28 cellular contexts compared by ENCODE assay signal in the genomic region with DNA sequence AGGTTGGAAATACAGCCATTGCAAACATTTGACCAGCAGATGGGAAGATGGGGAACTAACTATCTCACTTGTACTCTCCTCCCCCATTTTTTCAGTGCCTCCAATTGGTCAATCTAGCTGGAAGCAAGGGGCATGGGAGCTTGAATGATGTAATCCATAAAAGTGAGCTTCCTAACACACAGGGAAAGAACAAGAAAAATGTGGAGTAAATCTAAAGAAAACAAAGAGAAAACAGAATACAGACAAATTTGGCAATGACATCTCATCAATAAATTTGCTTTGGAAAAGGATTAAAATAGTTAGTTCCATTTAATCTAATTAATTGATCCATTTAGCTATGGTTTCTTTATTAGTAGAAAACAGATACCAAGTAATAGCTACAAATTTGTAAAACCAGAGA.
DNase-seq lines count a peak whose midpoint lies in the region; ATAC-seq, FAIRE-seq and TF ChIP-seq lines count a peak whose summit lies in the region.
"Had no signal": no experiment of that assay in that cellular context is flagged by ENCODE, and none has a peak within 500 bp of the region (broad histone marks: within the 10 kb centered on the region; RNA-seq: fewer than 3 reads in every experiment).

No MANE protein-coding gene starts in this region.

- no peaks in the 10 kb centered on the region for H3K4me1 Mint-ChIP-seq in stimulated activated memory B cell treated with anti-CD40 and anti-IgM and Interleukin-4, amounts not matched to agents 10 μg/mL and 1 μg/mL and 100 μg/mL, for 72 hours
- H3K4me1 Mint-ChIP-seq: B cell; CD14-positive monocyte; CD4-positive, alpha-beta memory T cell; CD4-positive, CD25-positive, alpha-beta regulatory T cell; CD8-positive, alpha-beta memory T cell had no signal

- H3K9me3 ChIP-seq in BE2C, result no peaks in the 10 kb centered on the region
- H3K9me3 ChIP-seq in keratinocyte (ENCODE audit: control insufficient read depth, low read depth, low read length), result no peaks in the 10 kb centered on the region
- H3K9me3 ChIP-seq: A549, BLaER1 had no signal

- peaks cover 7% of the 10 kb centered on the region for H3K9me3 Mint-ChIP-seq in stimulated activated memory B cell treated with anti-CD40 and anti-IgM and Interleukin-4, amounts not matched to agents 10 μg/mL and 1 μg/mL and 100 μg/mL, for 72 hours

- no peaks in the 10 kb centered on the region for H3K79me2 ChIP-seq in keratinocyte (ENCODE audit: control insufficient read depth, insufficient read depth, low read length)

- no peaks in the 10 kb centered on the region for H3K27me3 Mint-ChIP-seq in stimulated activated memory B cell treated with anti-CD40 and anti-IgM and Interleukin-4, amounts not matched to agents 10 μg/mL and 1 μg/mL and 100 μg/mL, for 72 hours
- H3K27me3 Mint-ChIP-seq: B cell; CD4-positive, alpha-beta memory T cell; CD4-positive, CD25-positive, alpha-beta regulatory T cell had no signal

- dilution Hi-C loops in keratinocyte (cut with MboI; ENCODE audit: extremely low pct_ligation_motif_present, low sequenced_read_pairs), result no loop called here

- peak; percentile 12 for DNase-seq in DMS 273 (lab: John Stamatoyannopoulos, UW; ENCODE audit: unreplicated experiment)
- no peak for DNase-seq in DMS 273 treated with DMSO at 0.1 percent for 48 hours (lab: John Stamatoyannopoulos, UW)
- DNase-seq in BE2C, result peak; percentile 13
- peak; percentile 14 for DNase-seq in OCI-M1 (lab: John Stamatoyannopoulos, UW)
- no peak for DNase-seq in keratinocyte (ENCODE audit: low read depth, low spot score)
- DNase-seq in NCI-H2196 (lab: John Stamatoyannopoulos, UW; ENCODE audit: unreplicated experiment), result no peak
- no peak for DNase-seq in left lobe of liver (ENCODE audit: low spot score)
- DNase-seq: AML-193; C1 segment of cervical spinal cord; CD4-positive, alpha-beta memory T cell; CD4-positive, CD25-positive, alpha-beta regulatory T cell; CD8-positive, alpha-beta memory T cell; COR-L47; DMS153; DMS53; DMS79; DND-41; EL; GDM1 had no signal

- H3K36me3 Mint-ChIP-seq in stimulated activated memory B cell treated with anti-CD40 and anti-IgM and Interleukin-4, amounts not matched to agents 10 μg/mL and 1 μg/mL and 100 μg/mL, for 72 hours, result no peaks in the 10 kb centered on the region
- H3K36me3 Mint-ChIP-seq: CD14-positive monocyte; CD4-positive, alpha-beta memory T cell; CD4-positive, CD25-positive, alpha-beta regulatory T cell; CD8-positive, alpha-beta memory T cell had no signal

- H3K4me3 Mint-ChIP-seq in stimulated activated memory B cell treated with anti-CD40 and anti-IgM and Interleukin-4, amounts not matched to agents 10 μg/mL and 1 μg/mL and 100 μg/mL, for 72 hours, result no peak overlapping the region
- H3K4me3 Mint-ChIP-seq: B cell; CD14-positive monocyte; CD4-positive, alpha-beta memory T cell; CD4-positive, CD25-positive, alpha-beta regulatory T cell; CD8-positive, alpha-beta memory T cell had no signal

- no peaks in the 10 kb centered on the region for H4K20me1 ChIP-seq in keratinocyte (ENCODE audit: control insufficient read depth, extremely low read depth, insufficient read depth, low read length)
- H4K20me1 ChIP-seq: BLaER1 had no signal

- no peaks in the 10 kb centered on the region for H3K9me1 ChIP-seq in keratinocyte (ENCODE audit: control insufficient read depth, extremely low read depth, insufficient read depth, low read length)

- no peaks in the 10 kb centered on the region for H3K36me3 ChIP-seq in BE2C
- H3K36me3 ChIP-seq in keratinocyte (ENCODE audit: control insufficient read depth in 2 of 2, extremely low read depth in 1 of 2, insufficient read depth in 2 of 2, low read length in 2 of 2), result no peaks in the 10 kb centered on the region
- H3K36me3 ChIP-seq: BLaER1 had no signal

- no peak overlapping the region for H3K4me2 ChIP-seq in keratinocyte (ENCODE audit: control insufficient read depth, extremely low read depth, insufficient read depth, low read depth, low read length)
- H3K4me2 ChIP-seq: A549, BLaER1 had no signal

- ATAC-seq in stimulated activated memory B cell treated with anti-CD40 and anti-IgM and Interleukin-4, amounts not matched to agents 10 μg/mL and 1 μg/mL and 100 μg/mL, for 72 hours, result no peak
- no peak for ATAC-seq in left lobe of liver
- ATAC-seq: A549, GM12878 had no signal

- TF ChIP-seq CTCF in BE2C (IDR thresholded peaks at IDR 0.05; ENCODE audit: low read depth, low read length) (no peak), keratinocyte (optimal IDR thresholded peaks at IDR 0.05 in 1 of 3, IDR thresholded peaks at IDR 0.05 in 1 of 3, conservative IDR thresholded peaks at IDR 0.05 in 1 of 3; ENCODE audit: extremely low read depth in 1 of 3, insufficient read depth in 2 of 3, low read length in 3 of 3) (no peak)

- no peak overlapping the region for H3K9ac ChIP-seq in keratinocyte (ENCODE audit: control insufficient read depth, extremely low read depth, insufficient read depth, low read length)
- H3K9ac ChIP-seq: BLaER1 had no signal

- FAIRE-seq in keratinocyte (lab: Jason Lieb, UNC), result peak; percentile 63
- FAIRE-seq: GM12878, GM12892, GM18507 had no signal

- H3K4me3 ChIP-seq in BE2C (ENCODE audit: low read depth, low read length) (no peak overlapping the region), keratinocyte (ENCODE audit: control insufficient read depth in 2 of 3, extremely low read depth in 1 of 3, insufficient read depth in 2 of 3, low read depth in 1 of 3, low read length in 3 of 3) (no peak overlapping the region)
- H3K4me3 ChIP-seq: A549, BLaER1, GM12878 had no signal

- no peak overlapping the region for H2AFZ ChIP-seq in keratinocyte (ENCODE audit: control insufficient read depth, low read length)

- no peak overlapping the region for H3K27ac Mint-ChIP-seq in stimulated activated memory B cell treated with anti-CD40 and anti-IgM and Interleukin-4, amounts not matched to agents 10 μg/mL and 1 μg/mL and 100 μg/mL, for 72 hours
- H3K27ac Mint-ChIP-seq: B cell; CD14-positive monocyte; CD4-positive, alpha-beta memory T cell; CD4-positive, CD25-positive, alpha-beta regulatory T cell; CD8-positive, alpha-beta memory T cell had no signal

- H3K27ac ChIP-seq in keratinocyte (ENCODE audit: control insufficient read depth, insufficient read depth, low read length), result no peak overlapping the region
- H3K27ac ChIP-seq: 22Rv1, A549, BLaER1 had no signal

- H3K4me1 ChIP-seq in BE2C, result no peaks in the 10 kb centered on the region; the same call in 1 of the 2 replicates
- H3K4me1 ChIP-seq in keratinocyte (ENCODE audit: control insufficient read depth, extremely low read depth, insufficient read depth, low read length), result peaks cover 27% of the 10 kb centered on the region
- H3K4me1 ChIP-seq: A549, BLaER1 had no signal

- no peaks in the 10 kb centered on the region for H3K27me3 ChIP-seq in BE2C
- H3K27me3 ChIP-seq in keratinocyte (ENCODE audit: control insufficient read depth, extremely low read depth, insufficient read depth, low read length), result no peaks in the 10 kb centered on the region
- H3K27me3 ChIP-seq: BLaER1 had no signal

Comparison
In these comparisons a context has a peak if more than half of its experiments do, and no peak if none do; other contexts are left out.
1. DNase-seq: peak in DMS 273 (single experiment), BE2C (single experiment) and OCI-M1 (single experiment); none in DMS 273 treated with DMSO at 0.1 percent for 48 hours (single experiment), keratinocyte (single experiment), NCI-H2196 (single experiment) and left lobe of liver (single experiment).